Comparison of ENCODE assay signal across 29 cellular contexts in the genomic region with DNA sequence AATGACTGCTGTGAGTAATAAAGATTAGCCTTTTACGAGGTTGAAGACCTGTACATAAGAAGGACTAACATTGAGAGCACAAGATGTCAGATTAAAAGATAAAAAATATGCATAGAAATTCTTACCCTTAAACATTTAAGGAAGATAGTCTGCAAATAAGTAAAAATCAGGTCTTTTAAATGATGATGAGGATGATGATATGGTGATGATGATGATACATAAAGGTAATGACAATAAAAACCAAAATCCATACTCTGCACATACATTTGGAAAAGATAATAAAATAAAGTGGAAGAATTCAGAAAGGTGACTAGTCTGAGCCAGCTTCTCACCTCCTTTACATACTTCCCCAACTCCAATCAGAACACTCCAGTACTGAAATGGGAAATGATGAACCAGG.
"Had no signal": no experiment of that assay in that cellular context is flagged by ENCODE, and none has a peak within 500 bp of the region (broad histone marks: within the 10 kb centered on the region; RNA-seq: fewer than 3 reads in every experiment).

No MANE protein-coding gene starts in this region.

- FAIRE-seq: urothelium cell line had no signal

- H3K27me3 Mint-ChIP-seq: stimulated activated memory B cell treated with anti-CD40 and anti-IgM and Interleukin-4, amounts not matched to agents 10 μg/mL and 1 μg/mL and 100 μg/mL, for 72 hours had no signal

- H3K27me3 ChIP-seq: stomach, testis, thyroid gland, tibial artery, tibial nerve, transverse colon, upper lobe of left lung, upper lobe of right lung, uterus, vagina had no signal

- H3K27ac ChIP-seq: stomach, suprapubic skin, testis, thoracic aorta, thyroid gland, tibial artery, tibial nerve, transverse colon, upper lobe of left lung, upper lobe of right lung, uterus, vagina had no signal

- H3K4me3 ChIP-seq: stomach, suprapubic skin, testis, thoracic aorta, thyroid gland, tibial artery, tibial nerve, transverse colon, upper lobe of left lung, upper lobe of right lung, uterus, vagina had no signal

- H3K4me1 Mint-ChIP-seq: stimulated activated effector memory CD8-positive, alpha-beta T cell treated with anti-CD3 and anti-CD28 coated beads, Interleukin-12 subunit alpha, Interleukin-12 subunit beta, amount 100 ng/mL, for 72 hours; stimulated activated memory B cell treated with anti-CD40 and anti-IgM and Interleukin-4, amounts not matched to agents 10 μg/mL and 1 μg/mL and 100 μg/mL, for 72 hours; stimulated activated naive B cell treated with anti-CD40 and anti-IgM and Interleukin-4, amounts not matched to agents 10 μg/mL and 1 μg/mL and 100 μg/mL, for 72 hours; stimulated activated naive CD8-positive, alpha-beta T cell treated with anti-CD3 and anti-CD28 coated beads, Interleukin-15, amount 100 ng/mL, for 72 hours had no signal

- H3K4me1 ChIP-seq: stomach, suprapubic skin, testis, tibial artery, tibial nerve, transverse colon, upper lobe of left lung, upper lobe of right lung, uterus, vagina had no signal

- H3K36me3 ChIP-seq: stomach, suprapubic skin, thoracic aorta, thyroid gland, tibial artery, tibial nerve, transverse colon, upper lobe of left lung, upper lobe of right lung, uterus, vagina had no signal

- H3K9me3 Mint-ChIP-seq: stimulated activated effector memory CD8-positive, alpha-beta T cell treated with anti-CD3 and anti-CD28 coated beads, Interleukin-12 subunit alpha, Interleukin-12 subunit beta, amount 100 ng/mL, for 72 hours; stimulated activated memory B cell treated with anti-CD40 and anti-IgM and Interleukin-4, amounts not matched to agents 10 μg/mL and 1 μg/mL and 100 μg/mL, for 72 hours; stimulated activated naive B cell treated with anti-CD40 and anti-IgM and Interleukin-4, amounts not matched to agents 10 μg/mL and 1 μg/mL and 100 μg/mL, for 72 hours; stimulated activated naive CD8-positive, alpha-beta T cell treated with anti-CD3 and anti-CD28 coated beads, Interleukin-15, amount 100 ng/mL, for 72 hours; stimulated activated naive CD8-positive, alpha-beta T cell treated with anti-CD3 and anti-CD28 coated beads, Interleukin-15, Interleukin-2, amounts not matched to agents 100 ng/mL and 50 ng/mL, for 24 hours; type B pancreatic cell had no signal

- H3K27ac Mint-ChIP-seq: stimulated activated effector memory CD8-positive, alpha-beta T cell treated with anti-CD3 and anti-CD28 coated beads, Interleukin-12 subunit alpha, Interleukin-12 subunit beta, amount 100 ng/mL, for 72 hours; stimulated activated memory B cell treated with anti-CD40 and anti-IgM and Interleukin-4, amounts not matched to agents 10 μg/mL and 1 μg/mL and 100 μg/mL, for 72 hours; stimulated activated naive B cell treated with anti-CD40 and anti-IgM and Interleukin-4, amounts not matched to agents 10 μg/mL and 1 μg/mL and 100 μg/mL, for 72 hours; stimulated activated naive CD8-positive, alpha-beta T cell treated with anti-CD3 and anti-CD28 coated beads, Interleukin-15, amount 100 ng/mL, for 72 hours; stimulated activated naive CD8-positive, alpha-beta T cell treated with anti-CD3 and anti-CD28 coated beads, Interleukin-15, Interleukin-2, amounts not matched to agents 100 ng/mL and 50 ng/mL, for 24 hours; type B pancreatic cell had no signal

- H3K4me3 Mint-ChIP-seq: stimulated activated effector memory CD8-positive, alpha-beta T cell treated with anti-CD3 and anti-CD28 coated beads, Interleukin-12 subunit alpha, Interleukin-12 subunit beta, amount 100 ng/mL, for 72 hours; stimulated activated memory B cell treated with anti-CD40 and anti-IgM and Interleukin-4, amounts not matched to agents 10 μg/mL and 1 μg/mL and 100 μg/mL, for 72 hours; stimulated activated naive B cell treated with anti-CD40 and anti-IgM and Interleukin-4, amounts not matched to agents 10 μg/mL and 1 μg/mL and 100 μg/mL, for 72 hours; stimulated activated naive CD8-positive, alpha-beta T cell treated with anti-CD3 and anti-CD28 coated beads, Interleukin-15, amount 100 ng/mL, for 72 hours; stimulated activated naive CD8-positive, alpha-beta T cell treated with anti-CD3 and anti-CD28 coated beads, Interleukin-15, Interleukin-2, amounts not matched to agents 100 ng/mL and 50 ng/mL, for 24 hours; type B pancreatic cell had no signal

- H3K9me3 ChIP-seq: stomach, suprapubic skin, testis, thoracic aorta, thyroid gland, tibial artery, tibial nerve, transverse colon, upper lobe of left lung, upper lobe of right lung, uterus, vagina had no signal

- ATAC-seq: stimulated activated effector memory CD8-positive, alpha-beta T cell treated with anti-CD3 and anti-CD28 coated beads, Interleukin-12 subunit alpha, Interleukin-12 subunit beta, amount 100 ng/mL, for 72 hours; stimulated activated memory B cell treated with anti-CD40 and anti-IgM and Interleukin-4, amounts not matched to agents 10 μg/mL and 1 μg/mL and 100 μg/mL, for 72 hours; stimulated activated naive B cell treated with anti-CD40 and anti-IgM and Interleukin-4, amounts not matched to agents 10 μg/mL and 1 μg/mL and 100 μg/mL, for 72 hours; stimulated activated naive CD8-positive, alpha-beta T cell treated with anti-CD3 and anti-CD28 coated beads, Interleukin-15, amount 100 ng/mL, for 72 hours; stimulated activated naive CD8-positive, alpha-beta T cell treated with anti-CD3 and anti-CD28 coated beads, Interleukin-15, Interleukin-2, amounts not matched to agents 100 U/mL and 50 U/mL, for 24 hours; upper lobe of right lung had no signal

- H3K36me3 Mint-ChIP-seq: stimulated activated effector memory CD8-positive, alpha-beta T cell treated with anti-CD3 and anti-CD28 coated beads, Interleukin-12 subunit alpha, Interleukin-12 subunit beta, amount 100 ng/mL, for 72 hours; stimulated activated memory B cell treated with anti-CD40 and anti-IgM and Interleukin-4, amounts not matched to agents 10 μg/mL and 1 μg/mL and 100 μg/mL, for 72 hours; stimulated activated naive B cell treated with anti-CD40 and anti-IgM and Interleukin-4, amounts not matched to agents 10 μg/mL and 1 μg/mL and 100 μg/mL, for 72 hours; type B pancreatic cell had no signal

- DNase-seq: stimulated activated CD4-positive, alpha-beta T cell treated with anti-CD3 and anti-CD28 coated beads, Interleukin-2, amount 100 ng/mL, for 48 hours; stimulated activated CD4-positive, alpha-beta T cell treated with anti-CD3 and anti-CD28 coated beads, Interleukin-4, amount 100 ng/mL, for 1 hour; stimulated activated CD4-positive, alpha-beta T cell treated with anti-CD3 and anti-CD28 coated beads, Interleukin-4, amount 100 ng/mL, for 24 hours; stimulated activated CD4-positive, alpha-beta T cell treated with anti-CD3 and anti-CD28 coated beads, Interleukin-4, amount 100 ng/mL, for 4 hours; stimulated activated CD8-positive, alpha-beta memory T cell treated with anti-CD3 and anti-CD28 coated beads, Interleukin-4, amount 100 ng/mL, for 48 hours; stimulated activated naive B cell treated with anti-CD40 and anti-IgM and Interleukin-4, amounts not matched to agents 10 μg/mL and 1 μg/mL and 100 μg/mL, for 72 hours; stimulated activated naive CD4-positive, alpha-beta T cell; stimulated activated naive CD4-positive, alpha-beta T cell treated with Interleukin-2 at 50 U/mL for 16 hours; stimulated activated naive CD8-positive, alpha-beta T cell treated with anti-CD3 and anti-CD28 coated beads, Interleukin-15, amount 100 ng/mL, for 72 hours; stimulated activated naive CD8-positive, alpha-beta T cell treated with anti-CD3 and anti-CD28 coated beads, Interleukin-15, Interleukin-2, amounts not matched to agents 100 U/mL and 50 U/mL, for 24 hours; stomach; substantia nigra; testis; thyroid gland; tibial artery; transverse colon; trophoblast cell; upper lobe of left lung; upper lobe of right lung; uterus had no signal
